8 cellular contexts compared by ENCODE assay signal in the genomic region with DNA sequence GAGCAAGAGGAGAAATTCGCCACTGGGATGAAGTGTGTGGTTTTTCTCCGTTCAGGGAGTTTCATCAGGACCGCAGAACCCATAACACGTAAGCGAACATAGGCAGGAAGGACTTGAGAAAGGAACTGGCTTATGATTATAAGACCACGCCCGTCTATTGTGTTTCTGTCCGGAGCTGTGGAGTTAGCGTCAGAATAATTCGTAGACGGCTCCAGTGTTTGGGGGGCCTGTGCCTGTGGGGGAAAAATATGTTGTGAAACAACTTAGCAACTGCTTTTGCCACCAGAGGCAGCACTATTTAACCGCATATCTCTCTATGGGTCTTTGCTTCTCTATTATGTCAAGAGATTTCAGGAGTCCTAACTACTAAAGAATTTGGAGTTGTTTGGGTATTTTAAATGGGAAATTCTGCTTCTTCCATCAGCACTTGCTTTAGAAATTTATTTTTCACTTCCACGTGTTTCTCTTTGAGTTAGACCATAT. TPM values are rescaled to one million over a fixed set of nuclear protein-coding genes. Genes with fewer than 3 reads are reported as not detected.
A peak's percentile ranks its signal among the peaks of the same experiment; 100 is the strongest.
DNase-seq lines count a peak whose midpoint lies in the region; ATAC-seq and TF ChIP-seq lines count a peak whose summit lies in the region.

No MANE protein-coding gene starts in this region.

- H3K36me3 ChIP-seq in ectodermal cell (ENCODE audit: control insufficient read depth, insufficient read depth, low read length) (no peaks in the 10 kb centered on the region), lower lobe of right lung (no peaks in the 10 kb centered on the region), tibial artery (no peaks in the 10 kb centered on the region)

- H3K4me1 Mint-ChIP-seq in activated CD8-positive, alpha-beta memory T cell treated with anti-CD3 and anti-CD28 coated beads, Interleukin-2, amount 10 ng/mL, durations not matched to agents 7 days and 5 days = peaks cover 4% of the 10 kb centered on the region

- peaks cover 2% of the 10 kb centered on the region for H3K36me3 Mint-ChIP-seq in activated CD8-positive, alpha-beta memory T cell treated with anti-CD3 and anti-CD28 coated beads, Interleukin-2, amount 10 ng/mL, durations not matched to agents 7 days and 5 days

- H3K4me1 ChIP-seq in ectodermal cell (ENCODE audit: control insufficient read depth, insufficient read depth, low read length) (no peaks in the 10 kb centered on the region), lower lobe of right lung (no peaks in the 10 kb centered on the region), tibial artery (peaks cover 0 to 14% (median 9%) of the 10 kb centered on the region in 4 donors)

- peaks cover 43% of the 10 kb centered on the region for H3K27me3 Mint-ChIP-seq in activated CD8-positive, alpha-beta memory T cell treated with anti-CD3 and anti-CD28 coated beads, Interleukin-2, amount 10 ng/mL, durations not matched to agents 7 days and 5 days

- CTCF ChIA-PET in activated CD8-positive, alpha-beta memory T cell treated with anti-CD3 and anti-CD28 coated beads, Interleukin-2, amount 10 ng/mL, durations not matched to agents 7 days and 5 days (lab: Charles Lee) = interaction anchor here (0.8 kb wide), 1 partner anchor 63 kb away, joined by 3 read pairs; no protein-coding TSS in a partner anchor

- H3K27me3 ChIP-seq in ectodermal cell (ENCODE audit: control insufficient read depth, insufficient read depth, low read length, poor library complexity, severe bottlenecking) = peaks cover 47% of the 10 kb centered on the region
- H3K27me3 ChIP-seq in lower lobe of right lung (ENCODE audit: low read depth) = peaks cover 12% of the 10 kb centered on the region
- peaks cover 0 to 19% of the 10 kb centered on the region in 2 donors for H3K27me3 ChIP-seq in tibial artery

- WGBS in ectodermal cell, 2 experiments = 65 to 76% methylated on average over 12 to 13 of the region's 13 CpGs

- no peak overlapping the region for H3K27ac Mint-ChIP-seq in activated CD8-positive, alpha-beta memory T cell treated with anti-CD3 and anti-CD28 coated beads, Interleukin-2, amount 10 ng/mL, durations not matched to agents 7 days and 5 days

- TF ChIP-seq CTCF in lower lobe of right lung (IDR thresholded peaks at IDR 0.05) (peak; percentile 27), tibial artery (IDR thresholded peaks at IDR 0.05) (no peak)

- no peak overlapping the region for H3K27ac ChIP-seq in ectodermal cell (ENCODE audit: insufficient read depth, low read depth, low read length, poor library complexity, severe bottlenecking)
- H3K27ac ChIP-seq in lower lobe of right lung = peak overlapping the region; percentile 89
- no peak overlapping the region for H3K27ac ChIP-seq in tibial artery

- no peak for DNase-seq in activated CD8-positive, alpha-beta memory T cell treated with anti-CD3 and anti-CD28 coated beads, Interleukin-2, amount 10 ng/mL, durations not matched to agents 7 days and 5 days
- DNase-seq in activated CD8-positive, alpha-beta memory T cell treated with anti-CD3 and anti-CD28 coated beads for 24 hours = no peak
- DNase-seq in lower lobe of right lung = no peak
- peak in 1 of 2 donors; percentile 49 for DNase-seq in tibial artery
- DNase-seq in NCI-H1417 (lab: John Stamatoyannopoulos, UW) = no peak
- DNase-seq in Ammon's horn (ENCODE audit: low spot score) = no peak

- no peak overlapping the region for H3K4me3 Mint-ChIP-seq in activated CD8-positive, alpha-beta memory T cell treated with anti-CD3 and anti-CD28 coated beads, Interleukin-2, amount 10 ng/mL, durations not matched to agents 7 days and 5 days

- H3K4me3 ChIP-seq in ectodermal cell (ENCODE audit: insufficient read depth, low read depth, low read length) = peak overlapping the region; percentile 41
- peak overlapping the region; percentile 56 for H3K4me3 ChIP-seq in lower lobe of right lung
- peak overlapping the region; percentile 43 to 49 for H3K4me3 ChIP-seq in tibial artery

- ATAC-seq in activated CD8-positive, alpha-beta memory T cell treated with anti-CD3 and anti-CD28 coated beads, Interleukin-2, amount 10 ng/mL, durations not matched to agents 7 days and 5 days = peak; percentile 39
- ATAC-seq in lower lobe of right lung (peak; percentile 65 to 76), HG03378 (IDR thresholded peaks at IDR 0.05; ENCODE audit: unreplicated experiment) (no peak)

- no peaks in the 10 kb centered on the region for H3K9me3 ChIP-seq in ectodermal cell (ENCODE audit: control insufficient read depth, low read length)
- no peaks in the 10 kb centered on the region for H3K9me3 ChIP-seq in lower lobe of right lung
- no peaks in the 10 kb centered on the region for H3K9me3 ChIP-seq in tibial artery

- peaks cover 2% of the 10 kb centered on the region for H3K9me3 Mint-ChIP-seq in activated CD8-positive, alpha-beta memory T cell treated with anti-CD3 and anti-CD28 coated beads, Interleukin-2, amount 10 ng/mL, durations not matched to agents 7 days and 5 days (ENCODE audit: low read depth)

- intact Hi-C loops in lower lobe of right lung (cut with DNase I) = no loop called here
- intact Hi-C loops in tibial artery (cut with DNase I; ENCODE audit: low total_unique reads) = no loop called here

RNA-seq across cellular contexts. Expression of a gene that starts 0.5 kb away (rescaled TPM):
- total RNA-seq in activated CD8-positive, alpha-beta memory T cell treated with anti-CD3 and anti-CD28 coated beads, Interleukin-2, amount 10 ng/mL, durations not matched to agents 7 days and 5 days = not detected
- 0.17 TPM for polyA plus RNA-seq in ectodermal cell (2013, experiment 1 of 4)
- polyA plus RNA-seq in ectodermal cell (2013, experiment 2 of 4) = 0.09 TPM
- not detected for polyA plus RNA-seq in ectodermal cell (2013, experiment 3 of 4)
- polyA plus RNA-seq in ectodermal cell (2013, experiment 4 of 4) = 0.16 TPM
- total RNA-seq in lower lobe of right lung = 57.0 TPM

RNA-seq across cellular contexts. Expression of a gene that starts 48.7 kb away (rescaled TPM):
- not detected for total RNA-seq in activated CD8-positive, alpha-beta memory T cell treated with anti-CD3 and anti-CD28 coated beads, Interleukin-2, amount 10 ng/mL, durations not matched to agents 7 days and 5 days
- polyA plus RNA-seq in ectodermal cell (2013, experiment 1 of 4) = not detected
- polyA plus RNA-seq in ectodermal cell (2013, experiment 2 of 4) = not detected
- polyA plus RNA-seq in ectodermal cell (2013, experiment 3 of 4) = not detected
- not detected for polyA plus RNA-seq in ectodermal cell (2013, experiment 4 of 4)
- 8.7 TPM for total RNA-seq in lower lobe of right lung

Comparison
In these comparisons a context has a peak if more than half of its experiments do, and no peak if none do; other contexts are left out.
1. RNA of a gene that starts 0.5 kb away (total RNA-seq): 57.0 TPM in lower lobe of right lung (single experiment); not detected in activated CD8-positive, alpha-beta memory T cell treated with anti-CD3 and anti-CD28 coated beads, Interleukin-2, amount 10 ng/mL, durations not matched to agents 7 days and 5 days; every median in the first group is over 10 times any median in the second.
2. Peak in every context shown above with its lines, with median percentiles within 50 percentile points of each other: H3K4me3 ChIP-seq.